Comparison of ENCODE assay signal across 1 cellular context in genomic region chr7:138001529-138002095, GRCh38.
A peak's percentile ranks its signal among the peaks of the same experiment; 100 is the strongest.
TF ChIP-seq lines count a peak whose summit lies in the region.

CREB3L2 (minus strand) TSS chr7:138002086; CDS start chr7:138001705, 381 bp downstream.

TF ChIP-seq in HepG2, 621 proteins besides CTCF, POLR2A, EP300 and RAD21 (continued from another document and continues in another):
- TF ChIP-seq ZBTB46 (CRISPR knock-in tag; IDR thresholded peaks at IDR 0.05; ENCODE audit: borderline replicate concordance) (peak; percentile 56; the same call in 1 of the 2 replicates), PRPF4 (IDR thresholded peaks at IDR 0.05; ENCODE audit: low read depth, low read length, poor library complexity, severe bottlenecking) (no peak), TBX3 (IDR thresholded peaks at IDR 0.05; ENCODE audit: borderline replicate concordance) (no peak), PHB2 (IDR thresholded peaks at IDR 0.05; ENCODE audit: partially characterized antibody) (no peak), JDP2 (CRISPR knock-in tag; IDR thresholded peaks at IDR 0.05; ENCODE audit: borderline replicate concordance) (no peak), IRF9 (CRISPR knock-in tag; IDR thresholded peaks at IDR 0.05; ENCODE audit: borderline replicate concordance) (peak; percentile 90), ZNF644 (CRISPR knock-in tag; IDR thresholded peaks at IDR 0.05; ENCODE audit: low read depth) (no peak), DNMT3B (CRISPR knock-in tag; conservative IDR thresholded peaks at IDR 0.05) (no peak), RERE (CRISPR knock-in tag; IDR thresholded peaks at IDR 0.05; ENCODE audit: low read depth) (no peak), BATF2 (CRISPR knock-in tag; IDR thresholded peaks at IDR 0.05) (no peak), NFE2L2 (IDR thresholded peaks at IDR 0.05; ENCODE audit: low read length) (no peak), ZNF761 (CRISPR knock-in tag; conservative IDR thresholded peaks at IDR 0.05) (peak; percentile 78; the same call in 1 of the 2 replicates), SMYD3 (CRISPR knock-in tag; IDR thresholded peaks at IDR 0.05) (no peak), PRDM10 (CRISPR knock-in tag; IDR thresholded peaks at IDR 0.05; ENCODE audit: low read depth) (no peak), ZBTB44 (CRISPR knock-in tag; IDR thresholded peaks at IDR 0.05) (no peak), PRMT3 (CRISPR knock-in tag; IDR thresholded peaks at IDR 0.05; ENCODE audit: borderline replicate concordance, low read depth) (peak; percentile 26; the same call in 1 of the 2 replicates), SKI (IDR thresholded peaks at IDR 0.05; ENCODE audit: partially characterized antibody) (no peak), IRF2 (CRISPR knock-in tag; IDR thresholded peaks at IDR 0.05) (peak; percentile 2; the same call in 1 of the 2 replicates), ZNF543 (CRISPR knock-in tag; IDR thresholded peaks at IDR 0.05) (peak; percentile 59; the same call in 1 of the 2 replicates), HOXA3 (CRISPR knock-in tag; IDR thresholded peaks at IDR 0.05) (peak; percentile 22; the same call in 1 of the 2 replicates), ZMAT3 (CRISPR knock-in tag; conservative IDR thresholded peaks at IDR 0.05) (0 out of 2 replicates have a peak, but pooled peaks have one; percentile 58), ARHGAP35 (CRISPR knock-in tag; IDR thresholded peaks at IDR 0.05; ENCODE audit: borderline replicate concordance) (peak; percentile 61; the same call in 1 of the 2 replicates), ERF (CRISPR knock-in tag; IDR thresholded peaks at IDR 0.05) (no peak), ZMYM3 (CRISPR knock-in tag; IDR thresholded peaks at IDR 0.05) (peak; percentile 48; the same call in 1 of the 2 replicates), ZNF850 (CRISPR knock-in tag; conservative IDR thresholded peaks at IDR 0.05) (no peak), SMARCC2 (IDR thresholded peaks at IDR 0.05) (no peak), DMTF1 (CRISPR knock-in tag; IDR thresholded peaks at IDR 0.05) (no peak), ZNF329 (CRISPR knock-in tag; IDR thresholded peaks at IDR 0.05; ENCODE audit: low read depth) (no peak), ZFYVE20 (CRISPR knock-in tag; IDR thresholded peaks at IDR 0.05; ENCODE audit: borderline replicate concordance, low read depth) (peak; percentile 92), ZNF576 (CRISPR knock-in tag; IDR thresholded peaks at IDR 0.05) (no peak), ZNF704 (CRISPR knock-in tag; IDR thresholded peaks at IDR 0.05; ENCODE audit: borderline replicate concordance) (peak; percentile 91; the same call in 1 of the 2 replicates), CCDC6 (CRISPR knock-in tag; IDR thresholded peaks at IDR 0.05) (no peak), ZNF343 (CRISPR knock-in tag; IDR thresholded peaks at IDR 0.05) (no peak), MED1 (CRISPR knock-in tag; IDR thresholded peaks at IDR 0.05) (no peak; the same call in 1 of the 2 replicates), ZNF333 (CRISPR knock-in tag; IDR thresholded peaks at IDR 0.05; ENCODE audit: borderline replicate concordance) (no peak), SP140L (CRISPR knock-in tag; IDR thresholded peaks at IDR 0.05; ENCODE audit: borderline replicate concordance) (no peak), MIXL1 (CRISPR knock-in tag; IDR thresholded peaks at IDR 0.05) (no peak), ZBTB8A (CRISPR knock-in tag; IDR thresholded peaks at IDR 0.05; ENCODE audit: borderline replicate concordance, low read depth) (no peak)
